In the genomic region with DNA sequence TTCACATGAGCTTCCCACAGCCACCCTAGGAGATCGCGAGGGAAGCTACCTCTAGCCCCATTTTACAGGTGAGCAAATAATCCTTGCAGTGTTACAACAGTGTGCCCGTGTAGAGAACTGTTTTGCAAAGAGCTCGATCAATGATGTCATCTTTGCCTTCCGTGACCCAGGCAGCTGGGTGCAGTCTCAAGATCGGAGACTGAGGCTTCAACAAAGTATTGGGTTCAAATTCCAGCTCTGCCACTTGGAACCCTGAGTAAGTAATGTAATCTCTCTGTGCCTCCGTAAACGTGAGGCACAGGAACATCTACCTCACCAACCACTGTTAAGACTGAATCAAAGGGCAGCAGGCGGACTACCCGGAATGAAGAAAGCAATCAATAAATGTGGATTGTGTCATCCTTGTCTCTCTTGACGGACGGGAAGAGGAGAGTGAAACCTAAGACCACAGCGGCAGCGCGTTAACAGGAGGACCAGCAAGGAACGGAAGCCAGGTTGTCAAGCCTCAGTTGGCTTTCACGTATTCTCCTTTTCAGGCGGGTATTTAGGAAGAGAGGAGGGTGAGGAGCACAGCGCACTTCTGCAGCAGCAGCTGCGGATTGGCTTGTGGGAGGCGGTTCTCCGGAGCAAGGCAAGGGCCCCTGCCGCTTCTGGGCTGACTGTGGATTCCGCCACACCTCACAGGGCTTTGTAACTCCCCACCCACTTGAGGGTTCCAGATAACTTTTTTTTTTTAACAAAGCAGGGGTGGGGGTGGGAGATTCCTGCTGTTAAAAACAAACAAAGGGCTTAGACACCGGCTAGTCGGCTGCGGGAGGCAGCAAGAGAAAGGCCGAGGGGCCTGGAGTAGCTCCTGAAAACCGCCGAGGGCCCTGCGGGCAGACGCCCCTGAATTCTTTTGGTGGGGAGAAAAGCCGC, we compare ENCODE assay signal across 8 cellular contexts. TPM values are rescaled to one million over a fixed set of nuclear protein-coding genes. Genes with fewer than 3 reads are reported as not detected.
A peak's percentile ranks its signal among the peaks of the same experiment; 100 is the strongest.
DNase-seq lines count a peak whose midpoint lies in the region; ATAC-seq and TF ChIP-seq lines count a peak whose summit lies in the region.

No MANE protein-coding gene starts in this region.

- H3K4me1 Mint-ChIP-seq in naive thymus-derived CD8-positive, alpha-beta T cell, result peaks cover 24 to 45% (median 35%) of the 10 kb centered on the region in 4 donors

- TF ChIP-seq CTCF in colonic mucosa (IDR thresholded peaks at IDR 0.05), result no peak
- no peak for TF ChIP-seq CTCF in A673 (conservative IDR thresholded peaks at IDR 0.05; ENCODE audit: low read depth, low read length)
- no peak for TF ChIP-seq CTCF in GM20000 (IDR thresholded peaks at IDR 0.05; ENCODE audit: extremely low read depth, missing control alignments)

- in situ Hi-C loops in Caki2 (cut with HindIII; ENCODE audit: low pct_unique_long_range_greater_than_20kb, low sequenced_read_pairs), result no loop called here

- no peaks in the 10 kb centered on the region for H3K36me3 Mint-ChIP-seq in naive thymus-derived CD8-positive, alpha-beta T cell

- H3K27ac Mint-ChIP-seq in naive thymus-derived CD8-positive, alpha-beta T cell, result peak overlapping the region in 9 of 10 donors; percentile 26 to 82 (median 66)

- CTCF ChIA-PET in A673 (lab: Charles Lee), result no interaction called here

- peak overlapping the region; percentile 16 to 89 for H3K9ac ChIP-seq in colonic mucosa (ENCODE audit: low read depth in 2 of 2, low read length in 2 of 2)

- no peaks in the 10 kb centered on the region for H3K27me3 Mint-ChIP-seq in naive thymus-derived CD8-positive, alpha-beta T cell

- intact Hi-C loops in colonic mucosa (cut with DNase I), result no loop called here
- intact Hi-C loops in A673 (cut with micrococcal nuclease; ENCODE audit: unreplicated experiment), result loop anchor here (10.0 kb wide), 1 partner anchor 109 kb away; no protein-coding TSS in a partner anchor

- peak; percentile 92 for DNase-seq in Caki2 (ENCODE audit: low read depth)
- DNase-seq in NCI-H69 (lab: John Stamatoyannopoulos, UW), result peak; percentile 81
- peak; percentile 76 for DNase-seq in colonic mucosa
- peak in 1 of 10 donors; percentile 12 for DNase-seq in naive thymus-derived CD8-positive, alpha-beta T cell
- DNase-seq in substantia nigra (lab: John Stamatoyannopoulos, UW), result no peak
- no peak for DNase-seq in A673 (ENCODE audit: low spot score)
- DNase-seq in GM20000 (ENCODE audit: low spot score), result no peak

- BruUV-seq in A673 (replicated peaks; lab: Mats Ljungman, UMichigan), result no TSS peak

- POLR2A ChIA-PET in naive thymus-derived CD8-positive, alpha-beta T cell (lab: Charles Lee), result interaction anchor here (0.9 to 1.1 kb wide), 3 partner anchors 18 to 70 kb away, joined by 3 to 4 read pairs (median 4); no protein-coding TSS in a partner anchor
- POLR2A ChIA-PET in A673 (lab: Charles Lee; ENCODE audit: low non-redundant PET), result no interaction called here

- H3K4me3 ChIP-seq in colonic mucosa (peak overlapping the region; percentile 1), A673 (ENCODE audit: low read depth, low read length, poor library complexity, severe bottlenecking) (no peak overlapping the region)

- H3K27me3 ChIP-seq in colonic mucosa, result no peaks in the 10 kb centered on the region
- no peaks in the 10 kb centered on the region for H3K27me3 ChIP-seq in A673 (replicated peaks; ENCODE audit: insufficient read depth, low read depth, low read length, poor library complexity)

- H3K27ac ChIP-seq in colonic mucosa (peak overlapping the region; percentile 96), substantia nigra (ENCODE audit: low read depth, low read length, poor library complexity, severe bottlenecking) (no peak overlapping the region), A673 (ENCODE audit: low read depth, low read length, poor library complexity, severe bottlenecking) (no peak overlapping the region)

- ATAC-seq in naive thymus-derived CD8-positive, alpha-beta T cell, result no peak
- ATAC-seq in GM21717 (IDR thresholded peaks at IDR 0.05; ENCODE audit: unreplicated experiment), result no peak

- H3K4me3 Mint-ChIP-seq in naive thymus-derived CD8-positive, alpha-beta T cell, result peak overlapping the region; percentile 70 to 89 (median 78)

- no peaks in the 10 kb centered on the region for H3K36me3 ChIP-seq in colonic mucosa
- H3K36me3 ChIP-seq in A673 (ENCODE audit: insufficient read depth, low read length, poor library complexity, severe bottlenecking), result no peaks in the 10 kb centered on the region

- peaks cover 24% of the 10 kb centered on the region for H3K4me1 ChIP-seq in colonic mucosa
- peaks cover 20% of the 10 kb centered on the region for H3K4me1 ChIP-seq in A673 (ENCODE audit: insufficient read depth, low read length, poor library complexity, severe bottlenecking)

- H3K9me3 Mint-ChIP-seq in naive thymus-derived CD8-positive, alpha-beta T cell, result no peaks in the 10 kb centered on the region

- H3K9me3 ChIP-seq in colonic mucosa, result no peaks in the 10 kb centered on the region
- no peaks in the 10 kb centered on the region for H3K9me3 ChIP-seq in A673 (ENCODE audit: low read depth, low read length, poor library complexity, severe bottlenecking)

RNA-seq across cellular contexts. Expression of a gene that starts 1.5 kb away (rescaled TPM):
- total RNA-seq in Caki2 (2014; rRNA removed; shearing (Covaris generic); ENCODE audit: low replicate concordance), result 26.4 and 31.4 TPM in 2 replicates
- total RNA-seq in colonic mucosa (10 to 100 TPM; 38.6 to 62.1 TPM), A673 (2021) (31.0 and 43.0 TPM in 2 replicates)
- total RNA-seq in naive thymus-derived CD8-positive, alpha-beta T cell, result 10 to 100 TPM; 53.1 to 55.4 TPM
- polyA plus RNA-seq in naive thymus-derived CD8-positive, alpha-beta T cell, result 1 to 10 TPM in 2 of 3 donors, under 1 TPM in 1; 0.57 to 4.2 (median 1.7) TPM

Comparison
In these comparisons a context has a peak if more than half of its experiments do, and no peak if none do; other contexts are left out.
1. DNase-seq: peak in Caki2 (single experiment), NCI-H69 (single experiment) and colonic mucosa (single experiment); none in substantia nigra (0 of 49), A673 (single experiment) and GM20000 (single experiment).